7 cellular contexts compared by ENCODE assay signal in genomic region chr14:65787461-65787860, GRCh38.
"Had no signal": no experiment of that assay in that cellular context is flagged by ENCODE, and none has a peak within 500 bp of the region (broad histone marks: within the 10 kb centered on the region; RNA-seq: fewer than 3 reads in every experiment).

No MANE protein-coding gene starts in this region.

- H3K27ac ChIP-seq: HL-60, KMS-11 had no signal

- H3K4me2 ChIP-seq: KMS-11 had no signal

- ATAC-seq: HepG2, K562 had no signal

- FAIRE-seq: HepG2, K562 had no signal

- DNase-seq: IMR-90, KBM-7, KG1 had no signal

- H3K4me3 ChIP-seq: K562 had no signal

- H3K9ac ChIP-seq: KMS-11 had no signal
